In the genomic region with DNA sequence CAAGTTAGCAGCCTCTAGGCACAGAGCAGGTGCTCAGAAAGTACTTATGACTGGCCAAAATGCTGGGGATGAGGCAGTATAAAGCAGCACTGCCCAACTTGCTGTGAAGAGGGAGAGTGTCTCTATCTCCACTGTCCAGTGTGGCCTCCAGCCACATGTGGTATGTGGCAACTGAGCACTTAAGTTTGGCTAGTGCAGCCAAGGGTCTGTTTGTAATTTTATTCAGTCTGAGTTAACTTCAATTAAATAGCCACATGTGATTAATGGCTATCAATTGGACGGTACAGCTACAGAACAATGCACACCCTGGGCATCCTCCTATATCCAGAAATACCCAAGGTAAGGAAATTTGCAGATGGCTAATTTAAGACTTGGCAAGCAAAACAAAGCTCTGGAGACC, we compare ENCODE assay signal across 28 cellular contexts. TPM values are rescaled to one million over a fixed set of nuclear protein-coding genes. Genes with fewer than 3 reads are reported as not detected.
"Had no signal": no experiment of that assay in that cellular context is flagged by ENCODE, and none has a peak within 500 bp of the region (broad histone marks: within the 10 kb centered on the region; RNA-seq: fewer than 3 reads in every experiment).

No MANE protein-coding gene starts in this region.

- H3K9me3 ChIP-seq: left ventricle myocardium inferior, mucosa of descending colon, ovary, right atrium auricular region, right lobe of liver, stomach, testis, thyroid gland, transverse colon, vagina had no signal

- H3K4me1 Mint-ChIP-seq: immature natural killer cell; naive thymus-derived CD4-positive, alpha-beta T cell had no signal

- DNase-seq: hypothalamus; immature natural killer cell; left ventricle myocardium inferior; mesendoderm; midbrain; mucosa of descending colon; naive thymus-derived CD4-positive, alpha-beta T cell; ovary; right lobe of liver; stimulated activated CD4-positive, alpha-beta T cell treated with anti-CD3 and anti-CD28 coated beads, Interleukin-1b, Interleukin-23, amount 100 ng/mL, for 48 hours; stimulated activated CD4-positive, alpha-beta T cell treated with anti-CD3 and anti-CD28 coated beads, Interleukin-2, amount 100 ng/mL, for 48 hours; stimulated activated CD4-positive, alpha-beta T cell treated with anti-CD3 and anti-CD28 coated beads, Interleukin-4, amount 100 ng/mL, for 4 hours; stimulated activated CD8-positive, alpha-beta memory T cell treated with anti-CD3 and anti-CD28 coated beads, Interleukin-4, amount 100 ng/mL, for 48 hours; stimulated activated naive CD8-positive, alpha-beta T cell treated with anti-CD3 and anti-CD28 coated beads, Interleukin-15, Interleukin-2, amounts not matched to agents 100 U/mL and 50 U/mL, for 24 hours; stomach; testis; thyroid gland; transverse colon; upper lobe of left lung had no signal

- H3K4me1 ChIP-seq: left ventricle myocardium inferior, right lobe of liver, testis, thyroid gland, upper lobe of left lung had no signal

- H3K4me3 Mint-ChIP-seq: immature natural killer cell; naive thymus-derived CD4-positive, alpha-beta T cell; natural killer cell treated with Interleukin-12 subunit alpha and Interleukin-12 subunit beta and Interleukin-15 and Interleukin-18, amount 100 ng/mL, for 72 hours; stimulated activated memory B cell treated with anti-CD40 and anti-IgM and Interleukin-4, amounts not matched to agents 10 μg/mL and 1 μg/mL and 100 μg/mL, for 72 hours had no signal

- H3K27ac Mint-ChIP-seq: immature natural killer cell; naive thymus-derived CD4-positive, alpha-beta T cell; natural killer cell treated with Interleukin-12 subunit alpha and Interleukin-12 subunit beta and Interleukin-15 and Interleukin-18, amount 100 ng/mL, for 72 hours; progenitor cell of endocrine pancreas; stimulated activated memory B cell treated with anti-CD40 and anti-IgM and Interleukin-4, amounts not matched to agents 10 μg/mL and 1 μg/mL and 100 μg/mL, for 72 hours had no signal

- FAIRE-seq: islet of Langerhans had no signal

- H3K36me3 Mint-ChIP-seq: immature natural killer cell; naive thymus-derived CD4-positive, alpha-beta T cell; natural killer cell treated with Interleukin-12 subunit alpha and Interleukin-12 subunit beta and Interleukin-15 and Interleukin-18, amount 100 ng/mL, for 72 hours; stimulated activated memory B cell treated with anti-CD40 and anti-IgM and Interleukin-4, amounts not matched to agents 10 μg/mL and 1 μg/mL and 100 μg/mL, for 72 hours had no signal

- H3K4me2 ChIP-seq: smooth muscle cell had no signal

- H3K36me3 ChIP-seq: left ventricle myocardium inferior, ovary, right atrium auricular region, right lobe of liver, stomach, thyroid gland, transverse colon, upper lobe of left lung, vagina had no signal

- H3K27ac ChIP-seq: left ventricle myocardium inferior, ovary, right atrium auricular region, right lobe of liver, stomach, testis, thyroid gland, transverse colon, upper lobe of left lung, vagina had no signal

- H3K27me3 ChIP-seq: ovary, right atrium auricular region, right lobe of liver, stomach, testis, thyroid gland, transverse colon, upper lobe of left lung, vagina had no signal

- H3K4me3 ChIP-seq: left ventricle myocardium inferior, lung, mucosa of descending colon, ovary, right atrium auricular region, right lobe of liver, smooth muscle cell, stomach, testis, thyroid gland, transverse colon, upper lobe of left lung, vagina had no signal

- H3K27me3 Mint-ChIP-seq: progenitor cell of endocrine pancreas had no signal

- ATAC-seq: mucosa of descending colon; naive thymus-derived CD4-positive, alpha-beta T cell; natural killer cell treated with Interleukin-12 subunit alpha and Interleukin-12 subunit beta and Interleukin-15 and Interleukin-18, amount 100 ng/mL, for 72 hours; right lobe of liver; stimulated activated naive CD8-positive, alpha-beta T cell treated with anti-CD3 and anti-CD28 coated beads, Interleukin-15, Interleukin-2, amounts not matched to agents 100 U/mL and 50 U/mL, for 24 hours had no signal

- H3K9me3 Mint-ChIP-seq: natural killer cell treated with Interleukin-12 subunit alpha and Interleukin-12 subunit beta and Interleukin-15 and Interleukin-18, amount 100 ng/mL, for 72 hours; stimulated activated memory B cell treated with anti-CD40 and anti-IgM and Interleukin-4, amounts not matched to agents 10 μg/mL and 1 μg/mL and 100 μg/mL, for 72 hours had no signal

RNA-seq across cellular contexts. Expression of a gene that starts 26.9 kb away (rescaled TPM):
- total RNA-seq: pulmonary artery endothelial cell had no signal
- polyA plus RNA-seq: immature natural killer cell; naive thymus-derived CD4-positive, alpha-beta T cell had no signal
